Comparison of ENCODE assay signal across 19 cellular contexts in genomic region chr4:169909897-169910296, GRCh38.
DNase-seq lines count a peak whose midpoint lies in the region; ATAC-seq and TF ChIP-seq lines count a peak whose summit lies in the region.
"Had no signal": no experiment of that assay in that cellular context is flagged by ENCODE, and none has a peak within 500 bp of the region (broad histone marks: within the 10 kb centered on the region; RNA-seq: fewer than 3 reads in every experiment).

No MANE protein-coding gene starts in this region.

- H3K4me1 Mint-ChIP-seq in nephron progenitor cell: no peaks in the 10 kb centered on the region
- H3K4me1 Mint-ChIP-seq: B cell; CD4-positive, CD25-positive, alpha-beta regulatory T cell had no signal

- peaks cover 0 to 71% (median 13%) of the 10 kb centered on the region in 4 donors for H3K4me1 ChIP-seq in right lobe of liver
- H3K4me1 ChIP-seq: A549, BLaER1, Caco-2 had no signal

- no peak overlapping the region for H3K27ac Mint-ChIP-seq in nephron progenitor cell
- H3K27ac Mint-ChIP-seq: B cell; CD4-positive, CD25-positive, alpha-beta regulatory T cell; CD8-positive, alpha-beta T cell had no signal

- peak overlapping the region in 2 of 3 donors; percentile 37 to 64 for H3K27ac ChIP-seq in right lobe of liver
- H3K27ac ChIP-seq: A549, BLaER1, C4-2B had no signal

- POLR2A ChIA-PET in HEK293T (lab: Yijun Ruan, JAX): interaction anchor here (1.6 kb wide), 1 partner anchor 116 kb away, joined by 5 read pairs; the partner anchor contains the start of gene MFAP3L

- H3K4me3 ChIP-seq in right lobe of liver: no peak overlapping the region
- H3K4me3 ChIP-seq: A549, BLaER1, HAP-1 had no signal

- H3K9me3 ChIP-seq in right lobe of liver: no peaks in the 10 kb centered on the region
- H3K9me3 ChIP-seq: A549, BLaER1, Caco-2, HAP-1 had no signal

- H3K36me3 ChIP-seq in right lobe of liver: no peaks in the 10 kb centered on the region
- H3K36me3 ChIP-seq: BLaER1, HAP-1 had no signal

- DNase-seq in HEK293T (ENCODE audit: extremely low spot score) (no peak), kidney tubule cell (ENCODE audit: low spot score) (peak; percentile 16), right lobe of liver (no peak), renal cortical epithelial cell (ENCODE audit: low read depth) (peak; percentile 26), SHP77 (lab: John Stamatoyannopoulos, UW) (no peak), nephron progenitor cell (no peak), Right ventricle myocardium superior (no peak)
- DNase-seq: 8988T; Caco-2; CD4-positive, CD25-positive, alpha-beta regulatory T cell; CD8-positive, alpha-beta T cell; DMS153; DND-41; GOT3 had no signal

- TF ChIP-seq POLR2A in right lobe of liver (IDR thresholded peaks at IDR 0.05): no peak

- no peak overlapping the region for H3K4me3 Mint-ChIP-seq in nephron progenitor cell
- H3K4me3 Mint-ChIP-seq: B cell; CD4-positive, CD25-positive, alpha-beta regulatory T cell; CD8-positive, alpha-beta T cell had no signal

- intact Hi-C loops in right lobe of liver (cut with DNase I): loop anchor here in 1 of 2 donors (10.0 kb wide), 1 partner anchor 125 kb away; no protein-coding TSS in a partner anchor
- intact Hi-C loops in Right ventricle myocardium superior (cut with DNase I): no loop called here

- H3K9me3 Mint-ChIP-seq in nephron progenitor cell: peaks cover 8% of the 10 kb centered on the region
- H3K9me3 Mint-ChIP-seq: CD8-positive, alpha-beta T cell had no signal

- no peaks in the 10 kb centered on the region for H3K27me3 Mint-ChIP-seq in nephron progenitor cell (ENCODE audit: low read depth, poor library complexity)
- H3K27me3 Mint-ChIP-seq: B cell had no signal

- no peaks in the 10 kb centered on the region for H3K36me3 Mint-ChIP-seq in nephron progenitor cell (ENCODE audit: low read depth)
- H3K36me3 Mint-ChIP-seq: CD4-positive, CD25-positive, alpha-beta regulatory T cell; CD8-positive, alpha-beta T cell had no signal

- ATAC-seq in right lobe of liver (peak; percentile 16 to 43 (median 36)), Right ventricle myocardium superior (ENCODE audit: poor library complexity) (no peak)
- ATAC-seq: A549; CD8-positive, alpha-beta T cell had no signal

- CTCF ChIA-PET in HEK293T (lab: Yijun Ruan, JAX): no interaction called here

- WGBS in right lobe of liver (ENCODE audit: insufficient coverage, low coverage, low lambda C conversion rate, missing lambda C conversion rate): 5% methylated on average over 2 of the region's 2 CpGs

- TF ChIP-seq CTCF in right lobe of liver (IDR thresholded peaks at IDR 0.05): no peak
- TF ChIP-seq CTCF in nephron progenitor cell (IDR thresholded peaks at IDR 0.05): no peak

- no peaks in the 10 kb centered on the region for H3K27me3 ChIP-seq in right lobe of liver
- H3K27me3 ChIP-seq: BLaER1 had no signal

TF ChIP-seq in HEK293T, 16 proteins besides CTCF, POLR2A, EP300 and RAD21:
- TF ChIP-seq ZNF384 (IDR thresholded peaks at IDR 0.05): no peak
- TF ChIP-seq PKNOX1 (IDR thresholded peaks at IDR 0.05): peak; percentile 40; the same call in 1 of the 2 replicates

Comparison
In these comparisons a context has a peak if more than half of its experiments do, and no peak if none do; other contexts are left out.
1. DNase-seq: peak in kidney tubule cell (single experiment) and renal cortical epithelial cell (single experiment); none in HEK293T (single experiment), right lobe of liver (0 of 3), SHP77 (0 of 2), nephron progenitor cell (single experiment) and Right ventricle myocardium superior (single experiment).